In the genomic region with DNA sequence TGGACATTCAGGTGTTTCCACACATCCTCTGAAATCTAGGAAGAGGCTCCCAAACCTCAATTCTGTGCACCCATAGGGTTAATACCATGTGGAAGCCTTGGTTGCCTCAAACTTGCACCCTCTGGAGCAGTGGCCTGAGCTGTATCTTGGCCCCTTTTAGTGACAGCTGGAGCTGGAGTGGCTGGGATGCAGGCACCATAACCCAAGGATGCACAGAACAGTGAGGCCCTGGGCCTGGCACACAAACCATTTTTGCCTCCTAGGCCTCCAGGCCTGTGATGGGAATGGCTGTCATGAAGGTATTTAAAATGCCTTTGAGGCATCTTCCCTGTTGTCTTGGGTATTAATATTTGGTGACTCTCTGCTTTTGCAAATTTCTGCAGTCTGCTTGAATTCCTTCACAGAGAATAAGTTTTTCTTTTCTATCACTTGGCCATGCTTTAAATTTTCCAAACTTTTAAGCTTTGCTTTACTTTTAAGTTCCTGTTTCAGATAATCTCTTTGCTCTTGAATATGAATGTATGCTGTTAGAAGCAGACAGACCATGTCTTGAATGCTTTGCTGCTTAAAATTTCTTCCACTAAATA, we compare ENCODE assay signal across 21 cellular contexts.
"Had no signal": no experiment of that assay in that cellular context is flagged by ENCODE, and none has a peak within 500 bp of the region (broad histone marks: within the 10 kb centered on the region; RNA-seq: fewer than 3 reads in every experiment).

No MANE protein-coding gene starts in this region.

- H3K4me1 Mint-ChIP-seq: naive thymus-derived CD8-positive, alpha-beta T cell had no signal

- H3K36me3 ChIP-seq: heart left ventricle, neutrophil, spleen, tibial artery, upper lobe of left lung, uterus had no signal

- H3K27me3 Mint-ChIP-seq: naive thymus-derived CD8-positive, alpha-beta T cell had no signal

- H3K27me3 ChIP-seq: dorsolateral prefrontal cortex, heart left ventricle, neutrophil, spleen, tibial artery, upper lobe of left lung, uterus had no signal

- H3K27ac ChIP-seq: dorsolateral prefrontal cortex, heart left ventricle, neutrophil, psoas muscle, spleen, tibial artery, upper lobe of left lung, uterus had no signal

- H3K27ac Mint-ChIP-seq: naive thymus-derived CD8-positive, alpha-beta T cell had no signal

- H3K4me1 ChIP-seq: heart left ventricle, psoas muscle, spleen, tibial artery, upper lobe of left lung, uterus had no signal

- H3K9me3 ChIP-seq: neutrophil, psoas muscle, uterus had no signal

- DNase-seq: cortex of kidney; dorsolateral prefrontal cortex; effector CD8-positive, alpha-beta T cell; heart left ventricle; hypothalamus; islet precursor cell; mammary epithelial cell; mucosa of descending colon; naive thymus-derived CD8-positive, alpha-beta T cell; psoas muscle; retina; spleen; stimulated activated CD4-positive, alpha-beta T cell treated with anti-CD3 and anti-CD28 coated beads, Interleukin-2, amount 100 ng/mL, for 24 hours; stimulated activated naive CD4-positive, alpha-beta T cell; tibial artery; upper lobe of left lung; uterus had no signal

- H3K4me3 Mint-ChIP-seq: naive thymus-derived CD8-positive, alpha-beta T cell had no signal

- H3K4me3 ChIP-seq: dorsolateral prefrontal cortex, heart left ventricle, mucosa of descending colon, psoas muscle, spleen, tibial artery, upper lobe of left lung, uterus had no signal

- ATAC-seq: esophagus mucosa; heart left ventricle; left lobe of liver; mucosa of descending colon; naive thymus-derived CD8-positive, alpha-beta T cell; psoas muscle; sciatic nerve had no signal
